29 cellular contexts compared by ENCODE assay signal in genomic region chr3:194527726-194528125, GRCh38. TPM values are rescaled to one million over a fixed set of nuclear protein-coding genes. Genes with fewer than 3 reads are reported as not detected.
DNase-seq lines count a peak whose midpoint lies in the region; ATAC-seq and TF ChIP-seq lines count a peak whose summit lies in the region.
"Had no signal": no experiment of that assay in that cellular context is flagged by ENCODE, and none has a peak within 500 bp of the region (broad histone marks: within the 10 kb centered on the region; RNA-seq: fewer than 3 reads in every experiment).

No MANE protein-coding gene starts in this region.

- no peaks in the 10 kb centered on the region for H3K4me1 Mint-ChIP-seq in activated T-cell treated with anti-CD3 and anti-CD28 coated beads, Interleukin-2, amount 50 U/mL, for 4 hours (ENCODE audit: low read depth)
- peaks cover 0 to 4% (median 0%) of the 10 kb centered on the region in 7 donors for H3K4me1 Mint-ChIP-seq in naive thymus-derived CD4-positive, alpha-beta T cell

- H3K4me3 ChIP-seq in A673 (ENCODE audit: low read depth, low read length, poor library complexity, severe bottlenecking) (no peak overlapping the region), HL-60 (replicated peaks; ENCODE audit: insufficient read depth, low read length) (no peak overlapping the region), brain microvascular endothelial cell (ENCODE audit: low read depth, low read length) (no peak overlapping the region), neutrophil (ENCODE audit: low read depth in 1 of 2, low read length in 1 of 2) (no peak overlapping the region)
- H3K4me3 ChIP-seq in naive thymus-derived CD4-positive, alpha-beta T cell (ENCODE audit: low read length): no peak overlapping the region
- H3K4me3 ChIP-seq: gastrocnemius medialis, GM12878, lower lobe of right lung, ovary, testis had no signal

- H3K36me3 ChIP-seq in A673 (ENCODE audit: insufficient read depth, low read length, poor library complexity, severe bottlenecking) (no peaks in the 10 kb centered on the region), brain microvascular endothelial cell (replicated peaks) (no peaks in the 10 kb centered on the region), neutrophil (no peaks in the 10 kb centered on the region)
- H3K36me3 ChIP-seq in naive thymus-derived CD4-positive, alpha-beta T cell (ENCODE audit: control insufficient read depth in 2 of 3, insufficient read depth in 3 of 3, low read length in 3 of 3): no peaks in the 10 kb centered on the region
- H3K36me3 ChIP-seq: gastrocnemius medialis, lower lobe of right lung, ovary had no signal

- peak overlapping the region; percentile 81 for H3K27ac ChIP-seq in A673 (ENCODE audit: low read depth, low read length, poor library complexity, severe bottlenecking)
- H3K27ac ChIP-seq in HL-60 (replicated peaks): peak overlapping the region; percentile 63
- H3K27ac ChIP-seq in brain microvascular endothelial cell: peak overlapping the region; percentile 34
- peak overlapping the region; percentile 74 for H3K27ac ChIP-seq in neutrophil
- H3K27ac ChIP-seq in naive thymus-derived CD4-positive, alpha-beta T cell (ENCODE audit: low read depth, low read length): no peak overlapping the region
- H3K27ac ChIP-seq: gastrocnemius medialis, KMS-11, lower lobe of right lung, ovary, testis had no signal

- H3K27me3 ChIP-seq in A673 (replicated peaks; ENCODE audit: insufficient read depth, low read depth, low read length, poor library complexity) (no peaks in the 10 kb centered on the region), HL-60 (ENCODE audit: insufficient read depth, poor library complexity, severe bottlenecking) (no peaks in the 10 kb centered on the region), brain microvascular endothelial cell (replicated peaks) (no peaks in the 10 kb centered on the region), neutrophil (no peaks in the 10 kb centered on the region)
- H3K27me3 ChIP-seq in naive thymus-derived CD4-positive, alpha-beta T cell (ENCODE audit: control insufficient read depth in 2 of 2, insufficient read depth in 2 of 2, low read length in 2 of 2): no peaks in the 10 kb centered on the region
- H3K27me3 ChIP-seq: dorsolateral prefrontal cortex, gastrocnemius medialis, ovary, testis had no signal

- no peak for ATAC-seq in activated T-cell treated with anti-CD3 and anti-CD28 coated beads, Interleukin-2, amount 50 U/mL, for 4 hours
- ATAC-seq in naive thymus-derived CD4-positive, alpha-beta T cell: no peak
- ATAC-seq: activated CD8-positive, alpha-beta memory T cell treated with anti-CD3 and anti-CD28 coated beads, Interleukin-2, amount 10 ng/mL, durations not matched to agents 7 days and 5 days; CD8-positive, alpha-beta T cell; GM12878; natural killer cell treated with Interleukin-12 subunit alpha and Interleukin-12 subunit beta and Interleukin-15 and Interleukin-18, amount 100 ng/mL, for 72 hours; stimulated activated naive CD8-positive, alpha-beta T cell treated with anti-CD3 and anti-CD28 coated beads, Interleukin-15, Interleukin-2, amounts not matched to agents 100 U/mL and 50 U/mL, for 24 hours had no signal

- H3K36me3 Mint-ChIP-seq in activated T-cell treated with anti-CD3 and anti-CD28 coated beads, Interleukin-2, amount 50 U/mL, for 4 hours (ENCODE audit: insufficient read depth): no peaks in the 10 kb centered on the region
- peaks cover 0 to 2% (median 0%) of the 10 kb centered on the region in 5 donors for H3K36me3 Mint-ChIP-seq in naive thymus-derived CD4-positive, alpha-beta T cell
- H3K36me3 Mint-ChIP-seq: CD8-positive, alpha-beta T cell; natural killer cell treated with Interleukin-12 subunit alpha and Interleukin-12 subunit beta and Interleukin-15 and Interleukin-18, amount 100 ng/mL, for 72 hours had no signal

- H3K9me3 Mint-ChIP-seq in activated T-cell treated with anti-CD3 and anti-CD28 coated beads, Interleukin-2, amount 50 U/mL, for 4 hours: peaks cover under 1% of the 10 kb centered on the region
- peaks cover 0 to 7% (median 0%) of the 10 kb centered on the region in 11 donors for H3K9me3 Mint-ChIP-seq in naive thymus-derived CD4-positive, alpha-beta T cell
- H3K9me3 Mint-ChIP-seq: CD8-positive, alpha-beta T cell; natural killer cell treated with Interleukin-12 subunit alpha and Interleukin-12 subunit beta and Interleukin-15 and Interleukin-18, amount 100 ng/mL, for 72 hours had no signal

- H3K9me3 ChIP-seq in A673 (ENCODE audit: low read depth, low read length, poor library complexity, severe bottlenecking) (no peaks in the 10 kb centered on the region), neutrophil (no peaks in the 10 kb centered on the region)
- no peaks in the 10 kb centered on the region for H3K9me3 ChIP-seq in naive thymus-derived CD4-positive, alpha-beta T cell (ENCODE audit: control insufficient read depth in 2 of 3, low read length in 3 of 3)
- H3K9me3 ChIP-seq: gastrocnemius medialis, lower lobe of right lung, ovary, testis had no signal

- no peak for DNase-seq in A673 (ENCODE audit: low spot score)
- no peak for DNase-seq in HL-60 (ENCODE audit: low read depth in 1 of 2, low spot score in 1 of 2)
- no peak for DNase-seq in brain microvascular endothelial cell
- DNase-seq in HT-29 (ENCODE audit: low spot score): no peak
- DNase-seq in activated T-cell treated with anti-CD3 and anti-CD28 coated beads, Interleukin-2, amount 50 U/mL, for 4 hours: no peak
- DNase-seq in naive thymus-derived CD4-positive, alpha-beta T cell: no peak
- no peak for DNase-seq in activated CD4-positive, alpha-beta T cell treated with anti-CD3 and anti-CD28 coated beads, Interleukin-2, amount 50 U/mL, for 4 hours
- DNase-seq: activated CD8-positive, alpha-beta memory T cell treated with anti-CD3 and anti-CD28 coated beads, Interleukin-2, amount 10 ng/mL, durations not matched to agents 7 days and 5 days; activated naive CD4-positive, alpha-beta T cell treated with Interleukin-2 at 50 U/mL for 16 hours; activated T-cell treated with anti-CD3 and anti-CD28 coated beads, Interleukin-2, amount 50 U/mL, for 72 hours; CD8-positive, alpha-beta T cell; cerebellar nuclear complex; DMS 273 treated with DMSO at 0.1 percent for 48 hours; lower lobe of right lung; MM.1S; NCI-H1105 treated with DMSO at 0.1 percent for 48 hours; NCI-H1930; NCI-H2171 treated with DMSO at 0.1 percent for 48 hours; NCI-H510A; stimulated activated naive CD8-positive, alpha-beta T cell treated with anti-CD3 and anti-CD28 coated beads, Interleukin-15, Interleukin-2, amounts not matched to agents 100 U/mL and 50 U/mL, for 24 hours; T-helper 2 cell had no signal

- no peak overlapping the region for H3K4me3 Mint-ChIP-seq in activated T-cell treated with anti-CD3 and anti-CD28 coated beads, Interleukin-2, amount 50 U/mL, for 4 hours
- no peak overlapping the region for H3K4me3 Mint-ChIP-seq in naive thymus-derived CD4-positive, alpha-beta T cell
- H3K4me3 Mint-ChIP-seq: activated CD8-positive, alpha-beta memory T cell treated with anti-CD3 and anti-CD28 coated beads, Interleukin-2, amount 10 ng/mL, durations not matched to agents 7 days and 5 days; CD8-positive, alpha-beta T cell; natural killer cell treated with Interleukin-12 subunit alpha and Interleukin-12 subunit beta and Interleukin-15 and Interleukin-18, amount 100 ng/mL, for 72 hours had no signal

- POLR2A ChIA-PET in A673 (lab: Charles Lee; ENCODE audit: low non-redundant PET): interaction anchor here (0.7 kb wide), 1 partner anchor 8 kb away, joined by 3 read pairs; no protein-coding TSS in a partner anchor
- POLR2A ChIA-PET in naive thymus-derived CD4-positive, alpha-beta T cell (lab: Charles Lee): no interaction called here

- intact Hi-C loops in A673 (cut with micrococcal nuclease; ENCODE audit: unreplicated experiment): no loop called here
- intact Hi-C loops in naive thymus-derived CD4-positive, alpha-beta T cell (cut with micrococcal nuclease): no loop called here

- H3K27ac Mint-ChIP-seq in naive thymus-derived CD4-positive, alpha-beta T cell: no peak overlapping the region
- H3K27ac Mint-ChIP-seq: activated CD8-positive, alpha-beta memory T cell treated with anti-CD3 and anti-CD28 coated beads, Interleukin-2, amount 10 ng/mL, durations not matched to agents 7 days and 5 days; activated T-cell treated with anti-CD3 and anti-CD28 coated beads, Interleukin-2, amount 50 U/mL, for 72 hours; CD8-positive, alpha-beta T cell; natural killer cell treated with Interleukin-12 subunit alpha and Interleukin-12 subunit beta and Interleukin-15 and Interleukin-18, amount 100 ng/mL, for 72 hours had no signal

- CTCF ChIA-PET in A673 (lab: Charles Lee): no interaction called here
- CTCF ChIA-PET in naive thymus-derived CD4-positive, alpha-beta T cell (lab: Charles Lee): interaction anchor here (0.6 kb wide), 1 partner anchor 124 kb away, joined by 3 read pairs; no protein-coding TSS in a partner anchor

- TF ChIP-seq CTCF in A673 (conservative IDR thresholded peaks at IDR 0.05; ENCODE audit: low read depth, low read length) (no peak), HL-60 (IDR thresholded peaks at IDR 0.05; ENCODE audit: insufficient read depth, low read length) (no peak), brain microvascular endothelial cell (IDR thresholded peaks at IDR 0.05; ENCODE audit: low read depth, low read length, missing control alignments) (no peak), neutrophil (IDR thresholded peaks at IDR 0.05) (no peak)

- in situ Hi-C loops in brain microvascular endothelial cell (cut with HindIII; ENCODE audit: low pct_ligation_motif_present, low sequenced_read_pairs): no loop called here

- no TSS peak for BruUV-seq in A673 (replicated peaks; lab: Mats Ljungman, UMichigan)

- H3K27me3 Mint-ChIP-seq in activated T-cell treated with anti-CD3 and anti-CD28 coated beads, Interleukin-2, amount 50 U/mL, for 4 hours (ENCODE audit: low read depth): no peaks in the 10 kb centered on the region
- H3K27me3 Mint-ChIP-seq in naive thymus-derived CD4-positive, alpha-beta T cell: peaks cover 0 to 6% (median 2%) of the 10 kb centered on the region in 5 donors

- peaks cover 6% of the 10 kb centered on the region for H3K4me1 ChIP-seq in A673 (ENCODE audit: insufficient read depth, low read length, poor library complexity, severe bottlenecking)
- H3K4me1 ChIP-seq in neutrophil (ENCODE audit: control insufficient read depth in 1 of 2, insufficient read depth in 1 of 2, low read depth in 1 of 2, low read length in 1 of 2): peaks cover 10 to 11% of the 10 kb centered on the region in 2 experiments
- no peaks in the 10 kb centered on the region for H3K4me1 ChIP-seq in naive thymus-derived CD4-positive, alpha-beta T cell (ENCODE audit: control insufficient read depth in 2 of 2, insufficient read depth in 2 of 2, low read length in 2 of 2)
- H3K4me1 ChIP-seq: gastrocnemius medialis, lower lobe of right lung, testis had no signal

RNA-seq across cellular contexts. Expression of gene ATP13A3, which starts 40.9 kb away (rescaled TPM):
- total RNA-seq in A673 (2021): 94.5 and 121 TPM in 2 replicates
- total RNA-seq in HT-29 (2014; rRNA removed; shearing (Covaris generic)): 66.1 and 84.4 TPM in 2 replicates
- 100 to 1,000 TPM; 186 to 209 (median 188) TPM for total RNA-seq in activated T-cell treated with anti-CD3 and anti-CD28 coated beads, Interleukin-2, amount 50 U/mL, for 4 hours
- 10 to 100 TPM; 46.5 to 81.8 (median 58.4) TPM for total RNA-seq in naive thymus-derived CD4-positive, alpha-beta T cell
- 1 to 10 TPM; 4.6 to 6.2 TPM for polyA plus RNA-seq in naive thymus-derived CD4-positive, alpha-beta T cell
